1 cellular context compared by ENCODE assay signal in genomic region chr12:87848248-87848868, GRCh38.
TF ChIP-seq lines count a peak whose summit lies in the region.

No MANE protein-coding gene starts in this region.

TF ChIP-seq in HEK293, 187 proteins besides CTCF, POLR2A, EP300 and RAD21 (continued from another document):
- no peak for TF ChIP-seq ZNF350 (tag by site-specific recombination; IDR thresholded peaks at IDR 0.05)
- no peak for TF ChIP-seq KLF8 (tag by site-specific recombination; IDR thresholded peaks at IDR 0.05)
TF ChIP-seq in HEK293: peak in this region for 1.
